ENCODE assay signal across 23 cellular contexts in genomic region chr19:18435185-18435841, GRCh38. TPM values are rescaled to one million over a fixed set of nuclear protein-coding genes. Genes with fewer than 3 reads are reported as not detected.
DNase-seq lines count a peak whose midpoint lies in the region; ATAC-seq and TF ChIP-seq lines count a peak whose summit lies in the region.
"Had no signal": no experiment of that assay in that cellular context is flagged by ENCODE, and none has a peak within 500 bp of the region (broad histone marks: within the 10 kb centered on the region; RNA-seq: fewer than 3 reads in every experiment).

No MANE protein-coding gene starts in this region.

- DNase-seq in natural killer cell (no peak), T-helper 17 cell (no peak), mesothelial cell of epicardium (ENCODE audit: low spot score in 2 of 2, unreplicated experiment in 2 of 2) (no peak), chondrocyte (ENCODE audit: low spot score) (no peak), suprapubic skin (ENCODE audit: low spot score in 2 of 2) (no peak), RKO (ENCODE audit: low spot score) (no peak)
- DNase-seq in natural killer cell treated with Interleukin-12 subunit alpha and Interleukin-12 subunit beta and Interleukin-15 and Interleukin-18, amount 100 ng/mL, for 72 hours (ENCODE audit: low spot score) = no peak
- DNase-seq: activated CD4-positive, alpha-beta memory T cell treated with anti-CD3 and anti-CD28 coated beads, Interleukin-2, amount 10 ng/mL, durations not matched to agents 7 days and 5 days; cortex of kidney; foreskin keratinocyte; kidney glomerular epithelial cell; NCI-H1417; NCI-H526 treated with DMSO at 0.1 percent for 48 hours; SJCRH30; stimulated activated CD4-positive, alpha-beta T cell treated with anti-CD3 and anti-CD28 coated beads, Interleukin-12 subunit alpha, Interleukin-12 subunit beta, amount 100 ng/mL, for 4 hours had no signal

- TF ChIP-seq CTCF in natural killer cell (IDR thresholded peaks at IDR 0.05) (no peak), mesothelial cell of epicardium (IDR thresholded peaks at IDR 0.05; ENCODE audit: unreplicated experiment) (no peak), chondrocyte (IDR thresholded peaks at IDR 0.05) (no peak), suprapubic skin (IDR thresholded peaks at IDR 0.05) (no peak)

- H3K4me1 Mint-ChIP-seq in natural killer cell (peaks cover 2 to 35% of the 10 kb centered on the region in 2 donors), T-helper 17 cell (peaks cover 13% of the 10 kb centered on the region), mesothelial cell of epicardium (peaks cover 49% of the 10 kb centered on the region), chondrocyte (ENCODE audit: low read depth) (peaks cover 37% of the 10 kb centered on the region)
- H3K4me1 Mint-ChIP-seq in natural killer cell treated with Interleukin-12 subunit alpha and Interleukin-12 subunit beta and Interleukin-15 and Interleukin-18, amount 100 ng/mL, for 72 hours (ENCODE audit: low read depth in 2 of 2) = peaks cover 0 to 17% of the 10 kb centered on the region in 2 donors

- no peak overlapping the region for H3K27ac ChIP-seq in suprapubic skin
- H3K27ac ChIP-seq: foreskin keratinocyte, neutrophil, SJCRH30 had no signal

- H3K4me1 ChIP-seq in suprapubic skin = peaks cover 57% of the 10 kb centered on the region

- intact Hi-C loops in natural killer cell (cut with micrococcal nuclease) = no loop called here

- H3K9me3 Mint-ChIP-seq in natural killer cell (no peaks in the 10 kb centered on the region), mesothelial cell of epicardium (no peaks in the 10 kb centered on the region), chondrocyte (ENCODE audit: low read depth) (no peaks in the 10 kb centered on the region)
- H3K9me3 Mint-ChIP-seq in natural killer cell treated with Interleukin-12 subunit alpha and Interleukin-12 subunit beta and Interleukin-15 and Interleukin-18, amount 100 ng/mL, for 72 hours = no peaks in the 10 kb centered on the region
- H3K9me3 Mint-ChIP-seq: activated CD4-positive, alpha-beta memory T cell treated with anti-CD3 and anti-CD28 coated beads, Interleukin-2, amount 10 ng/mL, durations not matched to agents 7 days and 5 days; T-helper 1 cell treated with Interleukin-12 subunit alpha and Interleukin-12 subunit beta and Interleukin-4 antibody, amounts not matched to agents 30 μg/mL and 1 μg/mL, for 36 hours had no signal

- ATAC-seq in natural killer cell (no peak), T-helper 17 cell (no peak), GM19035 (IDR thresholded peaks at IDR 0.05; ENCODE audit: unreplicated experiment) (no peak)
- ATAC-seq in natural killer cell treated with Interleukin-12 subunit alpha and Interleukin-12 subunit beta and Interleukin-15 and Interleukin-18, amount 100 ng/mL, for 72 hours = no peak
- ATAC-seq: foreskin keratinocyte had no signal

- H3K4me3 Mint-ChIP-seq in natural killer cell (peak overlapping the region; percentile 47), T-helper 17 cell (peak overlapping the region; percentile 85), mesothelial cell of epicardium (peak overlapping the region; percentile 75), chondrocyte (ENCODE audit: unreplicated experiment) (no peak overlapping the region)
- no peak overlapping the region for H3K4me3 Mint-ChIP-seq in natural killer cell treated with Interleukin-12 subunit alpha and Interleukin-12 subunit beta and Interleukin-15 and Interleukin-18, amount 100 ng/mL, for 72 hours

- H3K36me3 Mint-ChIP-seq in natural killer cell (no peaks in the 10 kb centered on the region), T-helper 17 cell (ENCODE audit: low read depth) (no peaks in the 10 kb centered on the region), mesothelial cell of epicardium (peaks cover 2% of the 10 kb centered on the region), chondrocyte (ENCODE audit: low read depth) (no peaks in the 10 kb centered on the region)
- H3K36me3 Mint-ChIP-seq in natural killer cell treated with Interleukin-12 subunit alpha and Interleukin-12 subunit beta and Interleukin-15 and Interleukin-18, amount 100 ng/mL, for 72 hours = no peaks in the 10 kb centered on the region
- H3K36me3 Mint-ChIP-seq: activated naive CD8-positive, alpha-beta T cell had no signal

- TF ChIP-seq EP300 in suprapubic skin (IDR thresholded peaks at IDR 0.05) = no peak

- no peaks in the 10 kb centered on the region for H3K27me3 ChIP-seq in suprapubic skin
- H3K27me3 ChIP-seq: foreskin keratinocyte, SJCRH30, uterus had no signal

- no peaks in the 10 kb centered on the region for H3K36me3 ChIP-seq in suprapubic skin
- H3K36me3 ChIP-seq: neutrophil, uterus had no signal

- H3K4me3 ChIP-seq in suprapubic skin = no peak overlapping the region
- H3K4me3 ChIP-seq: SJCRH30, uterus had no signal

- 94% methylated on average over 48 of the region's 49 CpGs for WGBS in suprapubic skin

- no peak for TF ChIP-seq POLR2A in suprapubic skin (IDR thresholded peaks at IDR 0.05)

- H3K9me3 ChIP-seq in T-helper 17 cell (ENCODE audit: control insufficient read depth, low read length, poor library complexity, severe bottlenecking) (no peaks in the 10 kb centered on the region), suprapubic skin (no peaks in the 10 kb centered on the region)
- H3K9me3 ChIP-seq: neutrophil, SJCRH30, uterus had no signal

- H3K27me3 Mint-ChIP-seq in natural killer cell (ENCODE audit: low read depth in 2 of 2) = no peaks in the 10 kb centered on the region
- no peaks in the 10 kb centered on the region for H3K27me3 Mint-ChIP-seq in natural killer cell treated with Interleukin-12 subunit alpha and Interleukin-12 subunit beta and Interleukin-15 and Interleukin-18, amount 100 ng/mL, for 72 hours
- no peaks in the 10 kb centered on the region for H3K27me3 Mint-ChIP-seq in T-helper 17 cell
- no peaks in the 10 kb centered on the region for H3K27me3 Mint-ChIP-seq in mesothelial cell of epicardium (ENCODE audit: low read depth)
- H3K27me3 Mint-ChIP-seq in chondrocyte (ENCODE audit: low read depth) = no peaks in the 10 kb centered on the region
- H3K27me3 Mint-ChIP-seq: activated CD4-positive, alpha-beta memory T cell treated with anti-CD3 and anti-CD28 coated beads, Interleukin-2, amount 10 ng/mL, durations not matched to agents 7 days and 5 days; activated naive CD8-positive, alpha-beta T cell had no signal

- no peak overlapping the region for H3K27ac Mint-ChIP-seq in natural killer cell
- H3K27ac Mint-ChIP-seq in natural killer cell treated with Interleukin-12 subunit alpha and Interleukin-12 subunit beta and Interleukin-15 and Interleukin-18, amount 100 ng/mL, for 72 hours = no peak overlapping the region
- peak overlapping the region; percentile 67 for H3K27ac Mint-ChIP-seq in T-helper 17 cell
- no peak overlapping the region for H3K27ac Mint-ChIP-seq in mesothelial cell of epicardium
- no peak overlapping the region for H3K27ac Mint-ChIP-seq in chondrocyte (ENCODE audit: unreplicated experiment)
- H3K27ac Mint-ChIP-seq: activated CD4-positive, alpha-beta memory T cell treated with anti-CD3 and anti-CD28 coated beads, Interleukin-2, amount 10 ng/mL, durations not matched to agents 7 days and 5 days; activated naive CD8-positive, alpha-beta T cell; T-helper 1 cell treated with Interleukin-12 subunit alpha and Interleukin-12 subunit beta and Interleukin-4 antibody, amounts not matched to agents 30 μg/mL and 1 μg/mL, for 36 hours had no signal

RNA-seq across cellular contexts. Expression of gene ISYNA1, which starts 2.6 kb away (rescaled TPM):
- total RNA-seq in natural killer cell = 10 to 100 TPM; 39.7 to 53.6 (median 40.1) TPM
- 10 to 100 TPM; 19.0 to 25.6 TPM for total RNA-seq in natural killer cell treated with Interleukin-12 subunit alpha and Interleukin-12 subunit beta and Interleukin-15 and Interleukin-18, amount 100 ng/mL, for 72 hours
- total RNA-seq in T-helper 17 cell = 10 to 100 TPM; 37.6 to 39.6 TPM
- total RNA-seq in mesothelial cell of epicardium = 795 to 833 TPM (median 826 TPM) in 3 replicates
- total RNA-seq in chondrocyte = 56.5 to 213 TPM (median 208 TPM) in 3 replicates
- total RNA-seq in suprapubic skin = 10 to 100 TPM in 3 of 4 donors, 1 to 10 TPM in 1; 7.9 to 27.6 (median 21.0) TPM

RNA-seq across cellular contexts. Expression of gene SSBP4, which starts 16.1 kb away (rescaled TPM):
- 100 to 1,000 TPM; 137 to 169 (median 158) TPM for total RNA-seq in natural killer cell
- total RNA-seq in natural killer cell treated with Interleukin-12 subunit alpha and Interleukin-12 subunit beta and Interleukin-15 and Interleukin-18, amount 100 ng/mL, for 72 hours = 100 to 1,000 TPM; 112 to 271 TPM
- 100 to 1,000 TPM; 112 to 113 TPM for total RNA-seq in T-helper 17 cell
- 120 to 123 TPM (median 121 TPM) in 3 replicates for total RNA-seq in mesothelial cell of epicardium
- 54.8 to 72.3 TPM (median 56.3 TPM) in 3 replicates for total RNA-seq in chondrocyte
- total RNA-seq in suprapubic skin = 10 to 100 TPM; 18.1 to 30.5 (median 27.4) TPM

RNA-seq across cellular contexts. Expression of gene LRRC25, which starts 37.9 kb away (rescaled TPM):
- total RNA-seq in natural killer cell (10 to 100 TPM in 2 of 3 donors, 1 to 10 TPM in 1; 3.9 to 28.2 (median 12.0) TPM), T-helper 17 cell (1 to 10 TPM in 1 of 2 donors, under 1 TPM in 1; 0.63 to 3.2 TPM), mesothelial cell of epicardium (0.18 to 0.29 TPM in 2 of 3 replicates, not detected in the other), chondrocyte (not detected in 3 replicates), suprapubic skin (under 1 TPM in 3 of 4 donors, not detected in 1; 0.59 to 0.79 (median 0.73) TPM)
- not detected for total RNA-seq in natural killer cell treated with Interleukin-12 subunit alpha and Interleukin-12 subunit beta and Interleukin-15 and Interleukin-18, amount 100 ng/mL, for 72 hours
- total RNA-seq: activated CD4-positive, alpha-beta memory T cell treated with anti-CD3 and anti-CD28 coated beads, Interleukin-2, amount 10 ng/mL, durations not matched to agents 7 days and 5 days; foreskin keratinocyte; M059J; renal cortical epithelial cell; SJCRH30 had no signal

RNA-seq across cellular contexts. Expression of gene GDF15, which starts 49.4 kb away (rescaled TPM):
- total RNA-seq in natural killer cell (1 to 10 TPM in 1 of 3 donors, under 1 TPM in 1, not detected in 1; 0.85 to 1.5 TPM), T-helper 17 cell (under 1 TPM; 0.29 to 0.85 TPM), mesothelial cell of epicardium (3.2 to 4.7 TPM (median 3.9 TPM) in 3 replicates), chondrocyte (6.2 to 149 TPM (median 149 TPM) in 3 replicates), suprapubic skin (under 1 TPM in 3 of 4 donors, not detected in 1; 0.57 to 0.89 (median 0.86) TPM)
- total RNA-seq in natural killer cell treated with Interleukin-12 subunit alpha and Interleukin-12 subunit beta and Interleukin-15 and Interleukin-18, amount 100 ng/mL, for 72 hours = under 1 TPM in 1 of 2 donors, not detected in 1; 0.71 TPM
- total RNA-seq: activated CD4-positive, alpha-beta memory T cell treated with anti-CD3 and anti-CD28 coated beads, Interleukin-2, amount 10 ng/mL, durations not matched to agents 7 days and 5 days; OCI-LY7 had no signal

Comparison
In these comparisons a context has a peak if more than half of its experiments do, and no peak if none do; other contexts are left out.
1. H3K4me3 Mint-ChIP-seq: peak in natural killer cell (single experiment), T-helper 17 cell (single experiment) and mesothelial cell of epicardium (single experiment); none in natural killer cell treated with Interleukin-12 subunit alpha and Interleukin-12 subunit beta and Interleukin-15 and Interleukin-18, amount 100 ng/mL, for 72 hours (single experiment) and chondrocyte (single experiment).